In genomic region chr3:197034778-197035177, GRCh38 we compare ENCODE assay signal across 6 cellular contexts. TPM values are rescaled to one million over a fixed set of nuclear protein-coding genes. Genes with fewer than 3 reads are reported as not detected.
A peak's percentile ranks its signal among the peaks of the same experiment; 100 is the strongest.
DNase-seq lines count a peak whose midpoint lies in the region; ATAC-seq, FAIRE-seq and TF ChIP-seq lines count a peak whose summit lies in the region.
"Not testable (repeated sequence)": the region's sequence is repeated elsewhere in the genome, so short reads cannot be mapped to it uniquely, and the experiment has no call there.

No MANE protein-coding gene starts in this region.

- not testable (repeated sequence) for H3K27ac Mint-ChIP-seq in endothelial cell (ENCODE audit: unreplicated experiment)
- peak overlapping the region; percentile 17 for H3K27ac Mint-ChIP-seq in memory B cell

- not testable (repeated sequence) for TF ChIP-seq CTCF in HEK293 (tag by site-specific recombination; IDR thresholded peaks at IDR 0.05); GM12878 (IDR thresholded peaks at IDR 0.05 in 2 of 3, conservative IDR thresholded peaks at IDR 0.05 in 1 of 3; ENCODE audit: control insufficient read depth in 2 of 3, extremely low read depth in 1 of 3, insufficient read depth in 1 of 3, low read depth in 3 of 3, low read length in 3 of 3); endothelial cell (IDR thresholded peaks at IDR 0.05; ENCODE audit: unreplicated experiment); right atrium auricular region (IDR thresholded peaks at IDR 0.05)

- H3K4me2 ChIP-seq in GM12878 (ENCODE audit: control insufficient read depth, insufficient read depth) = not testable (repeated sequence)

- H3K36me3 ChIP-seq in HEK293 (ENCODE audit: control insufficient read depth in 2 of 2, insufficient read depth in 1 of 2, low read length in 2 of 2); GM12878 (ENCODE audit: control insufficient read depth in 2 of 2, insufficient read depth in 2 of 2, low read length in 1 of 2); right atrium auricular region: not testable (repeated sequence)

- CTCF ChIA-PET in HEK293 (lab: Yijun Ruan, JAX); GM12878 (lab: Yijun Ruan, JAX): not testable (repeated sequence)

- RAD21 ChIA-PET in GM12878 (lab: Charles Lee; ENCODE audit: unreplicated experiment) = not testable (repeated sequence)

- not testable (repeated sequence) for H3K79me2 ChIP-seq in GM12878 (ENCODE audit: control insufficient read depth, insufficient read depth, low read length)

- H3K4me1 Mint-ChIP-seq in endothelial cell (ENCODE audit: unreplicated experiment); memory B cell: not testable (repeated sequence)

- H3K9me3 ChIP-seq in HEK293 (ENCODE audit: control insufficient read depth, insufficient read depth, low read depth, low read length); GM12878 (replicated peaks; ENCODE audit: control insufficient read depth, insufficient read depth, low read length); right atrium auricular region: not testable (repeated sequence)

- not testable (repeated sequence) for H3K27ac ChIP-seq in HEK293 (ENCODE audit: extremely low read depth, low read depth, low read length); GM12878 (ENCODE audit: control insufficient read depth, insufficient read depth); right atrium auricular region

- POLR2A ChIA-PET in HEK293 (lab: Yijun Ruan, JAX) = interaction anchor here (0.6 kb wide), 1 partner anchor 371 kb away, joined by 5 read pairs; no protein-coding TSS in a partner anchor
- POLR2A ChIA-PET in GM12878 (lab: Charles Lee) = not testable (repeated sequence)

- H3K27me3 ChIP-seq in GM12878 (replicated peaks in 1 of 2; ENCODE audit: control insufficient read depth in 2 of 2, insufficient read depth in 2 of 2, low read length in 1 of 2); right atrium auricular region: not testable (repeated sequence)

- not testable (repeated sequence) for H3K9ac ChIP-seq in GM12878 (ENCODE audit: control insufficient read depth, insufficient read depth, low read length)

- intact Hi-C loops in GM12878 (cut with micrococcal nuclease; ENCODE audit: unreplicated experiment) = not testable (repeated sequence)

- peak overlapping the region; percentile 0 for H3K4me3 Mint-ChIP-seq in endothelial cell (ENCODE audit: unreplicated experiment)
- not testable (repeated sequence) for H3K4me3 Mint-ChIP-seq in memory B cell

- DNase-seq in RKO (ENCODE audit: low spot score) (peak; percentile 20), right atrium auricular region (ENCODE audit: low spot score) (peak; percentile 40)
- DNase-seq in GM12878 (ENCODE audit: low read depth, low spot score); endothelial cell (ENCODE audit: low spot score); memory B cell (ENCODE audit: low spot score in 2 of 2): not testable (repeated sequence)

- in situ Hi-C loops in GM12878 (cut with MboI) = not testable (repeated sequence)

- H3K4me1 ChIP-seq in HEK293 (ENCODE audit: control insufficient read depth, insufficient read depth, low read length); GM12878 (ENCODE audit: control insufficient read depth, insufficient read depth, low read length): not testable (repeated sequence)
- peaks cover 0 to 21% of the 10 kb centered on the region in 2 donors for H3K4me1 ChIP-seq in right atrium auricular region

- 74% methylated on average over 5 of the region's 5 CpGs for WGBS in GM12878 (ENCODE audit: insufficient coverage, insufficient replicate concordance, low lambda C conversion rate, missing lambda C conversion rate)

- not testable (repeated sequence) for H2AFZ ChIP-seq in GM12878 (ENCODE audit: control insufficient read depth, low read depth, low read length)

- TF ChIP-seq POLR2A in GM12878 (IDR thresholded peaks at IDR 0.05; ENCODE audit: low read depth, low read length) = not testable (repeated sequence)

- not testable (repeated sequence) for H4K20me1 ChIP-seq in GM12878 (ENCODE audit: control insufficient read depth, insufficient read depth)

- not testable (repeated sequence) for ATAC-seq in GM12878; memory B cell (ENCODE audit: low read depth)

- BruUV-seq in GM12878 (replicated peaks; lab: Mats Ljungman, UMichigan) = not testable (repeated sequence)

- SMC1A ChIA-PET in GM12878 (lab: Charles Lee; ENCODE audit: uncharacterized antibody, unreplicated experiment) = not testable (repeated sequence)

- not testable (repeated sequence) for TF ChIP-seq EP300 in GM12878 (IDR thresholded peaks at IDR 0.05; ENCODE audit: borderline replicate concordance in 1 of 2, control insufficient read depth in 1 of 2, low read depth in 2 of 2, low read length in 2 of 2)

- FAIRE-seq in GM12878 (lab: Jason Lieb, UNC) = not testable (repeated sequence)

- not testable (repeated sequence) for H3K4me3 ChIP-seq in HEK293 (ENCODE audit: low read depth, low read length); GM12878; right atrium auricular region

- H3K36me3 Mint-ChIP-seq in endothelial cell (ENCODE audit: low read depth, unreplicated experiment); memory B cell: not testable (repeated sequence)

- H3K9me3 Mint-ChIP-seq in endothelial cell (ENCODE audit: unreplicated experiment); memory B cell: not testable (repeated sequence)

- H3K27me3 Mint-ChIP-seq in endothelial cell (ENCODE audit: unreplicated experiment) (peaks cover 19% of the 10 kb centered on the region), memory B cell (peaks cover 24% of the 10 kb centered on the region)

- not testable (repeated sequence) for TF ChIP-seq RAD21 in GM12878 (IDR thresholded peaks at IDR 0.05; ENCODE audit: insufficient read depth, low read depth, low read length)

TF ChIP-seq in HEK293, 187 proteins besides CTCF, POLR2A, EP300 and RAD21:
- peak; percentile 21; the same call in 1 of the 2 replicates for TF ChIP-seq ZNF629 (tag by site-specific recombination; IDR thresholded peaks at IDR 0.05)

TF ChIP-seq in GM12878, 131 proteins besides CTCF, POLR2A, EP300 and RAD21:
- TF ChIP-seq CREM (IDR thresholded peaks at IDR 0.05; ENCODE audit: low read depth) = 0 out of 2 replicates have a peak, but pooled peaks have one; percentile 39
- TF ChIP-seq CREB1 (IDR thresholded peaks at IDR 0.05; ENCODE audit: low read depth) = 0 out of 2 replicates have a peak, but pooled peaks have one; percentile 31

RNA-seq across cellular contexts. Expression of gene MELTF, which starts 5.2 kb away (rescaled TPM):
- 140 and 164 TPM in 2 replicates for total RNA-seq in GM12878 (2013; cell fraction: nucleolus; rRNA removed)
- total RNA-seq in GM12878 (2014; rRNA removed) (23.8 and 26.9 TPM in 2 replicates), GM12878 (2014; rRNA removed; fragmentation: Illumina TruSeq; extraction: Trizol) (13.9 and 14.1 TPM in 2 replicates), GM12878 (2021) (44.3 and 49.1 TPM in 2 replicates), endothelial cell (ENCODE audit: unreplicated experiment) (2.9 TPM), right atrium auricular region (1 to 10 TPM; 3.1 to 6.7 TPM)
- polyA plus RNA-seq in GM12878 (2011; ENCODE audit: low read depth) = 23.1 TPM
- polyA plus RNA-seq in GM12878 (2011; rRNA removed) (4.0 and 6.7 TPM in 2 replicates), GM12878 (2014; fragmentation: Illumina TruSeq; extraction: Trizol) (5.0 and 10.4 TPM in 2 replicates), GM12878 (2014; fragmentation: Nextera tagmentation; extraction: Ambion mirVana) (1 to 10 TPM in 1 of 2 experiments, under 1 TPM in 1; 0.55 to 1.3 TPM), GM12878 (2014; rRNA removed) (31.8 and 40.1 TPM in 2 replicates), GM12878 (2016; fragmentation: Nextera tagmentation; extraction: Ambion mirVana) (10 to 100 TPM in 1 of 2 experiments, 1 to 10 TPM in 1; 9.4 to 11.8 TPM)
- 6.0 and 9.0 TPM in 2 replicates for polyA plus RNA-seq in GM12878 (2011; cell fraction: cytosol; rRNA removed)
- 47.3 and 52.4 TPM in 2 replicates for polyA plus RNA-seq in GM12878 (2011; cell fraction: nucleus; rRNA removed)
- 17.8 and 24.6 TPM in 2 replicates for polyA plus RNA-seq in GM12878 (2012)
- polyA minus RNA-seq in GM12878 (2011; rRNA and poly(A)+ RNA removed) = 7.5 and 12.0 TPM in 2 replicates
- 5.2 and 6.5 TPM in 2 replicates for polyA minus RNA-seq in GM12878 (2011; cell fraction: cytosol; rRNA and poly(A)+ RNA removed)
- 13.3 and 24.5 TPM in 2 replicates for polyA minus RNA-seq in GM12878 (2011; cell fraction: nucleus; rRNA and poly(A)+ RNA removed)
